Comparison of ENCODE assay signal across 9 cellular contexts in genomic region chr9:105243015-105243686, GRCh38. TPM values are rescaled to one million over a fixed set of nuclear protein-coding genes. Genes with fewer than 3 reads are reported as not detected.
A peak's percentile ranks its signal among the peaks of the same experiment; 100 is the strongest.
DNase-seq lines count a peak whose midpoint lies in the region; ATAC-seq and TF ChIP-seq lines count a peak whose summit lies in the region.
"Had no signal": no experiment of that assay in that cellular context is flagged by ENCODE, and none has a peak within 500 bp of the region (broad histone marks: within the 10 kb centered on the region; RNA-seq: fewer than 3 reads in every experiment).

No MANE protein-coding gene starts in this region.

- H3K36me3 ChIP-seq in ACC112 (ENCODE audit: insufficient read depth, low read length) = no peaks in the 10 kb centered on the region
- no peaks in the 10 kb centered on the region for H3K36me3 ChIP-seq in HUES6 (ENCODE audit: control insufficient read depth, insufficient read depth, low read length)
- H3K36me3 ChIP-seq in mammary epithelial cell (ENCODE audit: insufficient read depth, low read length) = no peaks in the 10 kb centered on the region
- no peaks in the 10 kb centered on the region for H3K36me3 ChIP-seq in mesendoderm (ENCODE audit: control insufficient read depth, insufficient read depth, low read length)

- dilution Hi-C loops in mammary epithelial cell (cut with HindIII; ENCODE audit: low sequenced_read_pairs) = no loop called here

- intact Hi-C loops in mammary epithelial cell (cut with micrococcal nuclease) = loop anchor here (5.0 to 10.0 kb wide), 3 partner anchors 99 to 478 kb away; partner anchors contain the start of gene NIPSNAP3B

- H3K79me2 ChIP-seq in ACC112 (ENCODE audit: control insufficient read depth, insufficient read depth, low read length, unreplicated experiment) (peaks cover 32% of the 10 kb centered on the region), mammary epithelial cell (ENCODE audit: insufficient read depth, low read length) (peaks cover 31% of the 10 kb centered on the region), mesendoderm (ENCODE audit: control insufficient read depth, insufficient read depth, low read length) (peaks cover 22% of the 10 kb centered on the region)

- H3K9me3 Mint-ChIP-seq in stimulated activated naive B cell treated with anti-CD40 and anti-IgM and Interleukin-4, amounts not matched to agents 10 μg/mL and 1 μg/mL and 100 μg/mL, for 72 hours = no peaks in the 10 kb centered on the region

- H3K4me3 ChIP-seq in ACC112 (ENCODE audit: low read depth, low read length) = peak overlapping the region; percentile 96
- H3K4me3 ChIP-seq in HUES6 (ENCODE audit: low read depth, low read length) = peak overlapping the region; percentile 91
- no peak overlapping the region for H3K4me3 ChIP-seq in mammary epithelial cell (replicated peaks in 1 of 3; ENCODE audit: insufficient read depth in 1 of 3, low read depth in 2 of 3, low read length in 3 of 3)
- H3K4me3 ChIP-seq in mesendoderm (ENCODE audit: low read length) = no peak overlapping the region

- DNase-seq in mammary epithelial cell (peak; percentile 44), mesendoderm (peak; percentile 94), NCI-H82 treated with DMSO at 0.1 percent for 48 hours (lab: John Stamatoyannopoulos, UW; ENCODE audit: unreplicated experiment) (no peak), NK-92 (lab: John Stamatoyannopoulos, UW; ENCODE audit: unreplicated experiment) (no peak)
- no peak for DNase-seq in stimulated activated CD4-positive, alpha-beta T cell treated with anti-CD3 and anti-CD28 coated beads, Interleukin-1b, Interleukin-23, amount 100 ng/mL, for 48 hours
- no peak for DNase-seq in stimulated activated naive B cell treated with anti-CD40 and anti-IgM and Interleukin-4, amounts not matched to agents 10 μg/mL and 1 μg/mL and 100 μg/mL, for 72 hours
- DNase-seq: activated effector memory CD4-positive, alpha-beta T cell treated with anti-CD3 and anti-CD28 coated beads, Interleukin-2, amount 50 U/mL, for 16 hours had no signal

- no peaks in the 10 kb centered on the region for H3K36me3 Mint-ChIP-seq in stimulated activated naive B cell treated with anti-CD40 and anti-IgM and Interleukin-4, amounts not matched to agents 10 μg/mL and 1 μg/mL and 100 μg/mL, for 72 hours

- no peak overlapping the region for H3K23ac ChIP-seq in mesendoderm (ENCODE audit: low read length)

- CTCF ChIA-PET in mammary epithelial cell (lab: Charles Lee; ENCODE audit: low non-redundant PET) = interaction anchor here (0.7 kb wide), 2 partner anchors 12 to 518 kb away, joined by 3 read pairs; no protein-coding TSS in a partner anchor

- H3K9ac ChIP-seq in HUES6 (ENCODE audit: low read length) (no peak overlapping the region), mammary epithelial cell (ENCODE audit: insufficient read depth, low read length) (no peak overlapping the region), mesendoderm (ENCODE audit: low read length) (no peak overlapping the region)

- in situ Hi-C loops in mammary epithelial cell (cut with MboI; ENCODE audit: low sequenced_read_pairs in 2 of 2) = loop anchor here (10.0 kb wide), 1 partner anchor 172 kb away; no protein-coding TSS in a partner anchor

- H3K27me3 Mint-ChIP-seq in stimulated activated naive B cell treated with anti-CD40 and anti-IgM and Interleukin-4, amounts not matched to agents 10 μg/mL and 1 μg/mL and 100 μg/mL, for 72 hours = no peaks in the 10 kb centered on the region

- H3K27ac ChIP-seq in ACC112 (ENCODE audit: low read depth, low read length) (peak overlapping the region; percentile 80), HUES6 (ENCODE audit: low read depth, low read length) (no peak overlapping the region; the same call in 1 of the 2 replicates), mammary epithelial cell (ENCODE audit: insufficient read depth, low read depth, low read length) (no peak overlapping the region), mesendoderm (ENCODE audit: low read depth, low read length) (peak overlapping the region; percentile 9)

- no peak overlapping the region for H3K4me3 Mint-ChIP-seq in stimulated activated naive B cell treated with anti-CD40 and anti-IgM and Interleukin-4, amounts not matched to agents 10 μg/mL and 1 μg/mL and 100 μg/mL, for 72 hours

- H3K4ac ChIP-seq in mesendoderm (ENCODE audit: low read depth, low read length) = no peak overlapping the region

- BruUV-seq in mammary epithelial cell (replicated peaks; lab: Mats Ljungman, UMichigan) = no TSS peak

- H2BK120ac ChIP-seq in mesendoderm (ENCODE audit: low read depth, low read length) = no peak overlapping the region

- H4K8ac ChIP-seq in mesendoderm (ENCODE audit: low read depth, low read length) = no peak overlapping the region

- H3K4me2 ChIP-seq in mammary epithelial cell (ENCODE audit: insufficient read depth, low read depth, low read length) (no peak overlapping the region), mesendoderm (ENCODE audit: low read length) (no peak overlapping the region)

- no peaks in the 10 kb centered on the region for H3K27me3 ChIP-seq in ACC112 (ENCODE audit: insufficient read depth, low read length)
- H3K27me3 ChIP-seq in HUES6 (ENCODE audit: control insufficient read depth, insufficient read depth, low read length) = no peaks in the 10 kb centered on the region
- H3K27me3 ChIP-seq in mammary epithelial cell (ENCODE audit: insufficient read depth, low read length) = peaks cover 2% of the 10 kb centered on the region
- H3K27me3 ChIP-seq in mesendoderm (ENCODE audit: insufficient read depth, low read length, poor library complexity) = no peaks in the 10 kb centered on the region

- no peak for TF ChIP-seq CTCF in mammary epithelial cell (conservative IDR thresholded peaks at IDR 0.05 in 1 of 2, IDR thresholded peaks at IDR 0.05 in 1 of 2; ENCODE audit: extremely low read depth in 1 of 2, insufficient read depth in 1 of 2, low read depth in 1 of 2, low read length in 2 of 2)

- H3K56ac ChIP-seq in mesendoderm (ENCODE audit: low read length) = peak overlapping the region; percentile 10

- H2AK5ac ChIP-seq in mesendoderm (ENCODE audit: low read length) = no peak overlapping the region

- H3K4me1 ChIP-seq in ACC112 (ENCODE audit: control insufficient read depth, insufficient read depth, low read length, unreplicated experiment) (peaks cover 42% of the 10 kb centered on the region), HUES6 (ENCODE audit: control insufficient read depth, insufficient read depth, low read length) (peaks cover 47% of the 10 kb centered on the region), mammary epithelial cell (ENCODE audit: insufficient read depth, low read length) (peaks cover 7% of the 10 kb centered on the region), mesendoderm (ENCODE audit: control insufficient read depth, low read depth, low read length) (peaks cover 14% of the 10 kb centered on the region)

- WGBS in mammary epithelial cell (ENCODE audit: low coverage, missing lambda C conversion rate) = 63% methylated on average over 5 of the region's 5 CpGs
- no CpG with 5 or more reads among the region's 5 CpGs for WGBS in mesendoderm (ENCODE audit: extremely low coverage, insufficient coverage, low lambda C conversion rate)

- H3K79me1 ChIP-seq in mesendoderm (ENCODE audit: low read length) = peaks cover 2% of the 10 kb centered on the region

- H3K4me1 Mint-ChIP-seq in stimulated activated naive B cell treated with anti-CD40 and anti-IgM and Interleukin-4, amounts not matched to agents 10 μg/mL and 1 μg/mL and 100 μg/mL, for 72 hours = peaks cover 8 to 27% of the 10 kb centered on the region in 2 donors

- no peak overlapping the region for H4K5ac ChIP-seq in mesendoderm (ENCODE audit: low read length)

- H2AFZ ChIP-seq in ACC112 (ENCODE audit: low read length, unreplicated experiment) (peak overlapping the region; percentile 77), mammary epithelial cell (ENCODE audit: low read depth, low read length) (no peak overlapping the region)

- H3K18ac ChIP-seq in mesendoderm (ENCODE audit: low read length) = no peak overlapping the region

- H2BK5ac ChIP-seq in mesendoderm (ENCODE audit: low read length) = no peak overlapping the region

- H3K27ac Mint-ChIP-seq in stimulated activated naive B cell treated with anti-CD40 and anti-IgM and Interleukin-4, amounts not matched to agents 10 μg/mL and 1 μg/mL and 100 μg/mL, for 72 hours = no peak overlapping the region

- H3K9me3 ChIP-seq in HUES6 (ENCODE audit: control insufficient read depth, insufficient read depth, low read depth, low read length) (no peaks in the 10 kb centered on the region), mammary epithelial cell (replicated peaks; ENCODE audit: insufficient read depth, low read length) (no peaks in the 10 kb centered on the region)

- peak overlapping the region; percentile 98 for H2BK15ac ChIP-seq in mesendoderm (replicated peaks; ENCODE audit: low read depth)

- ATAC-seq in stimulated activated naive B cell treated with anti-CD40 and anti-IgM and Interleukin-4, amounts not matched to agents 10 μg/mL and 1 μg/mL and 100 μg/mL, for 72 hours (replicated peaks) = no peak

- no peaks in the 10 kb centered on the region for H4K20me1 ChIP-seq in mammary epithelial cell (ENCODE audit: insufficient read depth, low read length)

RNA-seq across cellular contexts. Expression of gene SLC44A1, which starts 1.3 kb away (rescaled TPM):
- 10 to 100 TPM; 29.1 to 35.7 TPM for total RNA-seq in mammary epithelial cell
- 19.0 TPM for polyA plus RNA-seq in mammary epithelial cell
- 77.1 TPM for polyA minus RNA-seq in mammary epithelial cell
- 23.9 TPM for polyA plus RNA-seq in mesendoderm (2013, experiment 1 of 2)
- 23.2 TPM for polyA plus RNA-seq in mesendoderm (2013, experiment 2 of 2)

Comparison
In these comparisons a context has a peak if more than half of its experiments do, and no peak if none do; other contexts are left out.
1. H3K27ac ChIP-seq: peak in ACC112 (single experiment) and mesendoderm (single experiment); none in HUES6 (single experiment) and mammary epithelial cell (single experiment).
2. H3K4me3 ChIP-seq: peak in ACC112 (single experiment) and HUES6 (single experiment); none in mammary epithelial cell (0 of 3) and mesendoderm (single experiment).
3. DNase-seq: peak in mammary epithelial cell (single experiment) and mesendoderm (single experiment); none in stimulated activated CD4-positive, alpha-beta T cell treated with anti-CD3 and anti-CD28 coated beads, Interleukin-1b, Interleukin-23, amount 100 ng/mL, for 48 hours (single experiment), stimulated activated naive B cell treated with anti-CD40 and anti-IgM and Interleukin-4, amounts not matched to agents 10 μg/mL and 1 μg/mL and 100 μg/mL, for 72 hours (single experiment), NCI-H82 treated with DMSO at 0.1 percent for 48 hours (single experiment) and NK-92 (single experiment).